1 cellular context compared by ENCODE assay signal in the genomic region with DNA sequence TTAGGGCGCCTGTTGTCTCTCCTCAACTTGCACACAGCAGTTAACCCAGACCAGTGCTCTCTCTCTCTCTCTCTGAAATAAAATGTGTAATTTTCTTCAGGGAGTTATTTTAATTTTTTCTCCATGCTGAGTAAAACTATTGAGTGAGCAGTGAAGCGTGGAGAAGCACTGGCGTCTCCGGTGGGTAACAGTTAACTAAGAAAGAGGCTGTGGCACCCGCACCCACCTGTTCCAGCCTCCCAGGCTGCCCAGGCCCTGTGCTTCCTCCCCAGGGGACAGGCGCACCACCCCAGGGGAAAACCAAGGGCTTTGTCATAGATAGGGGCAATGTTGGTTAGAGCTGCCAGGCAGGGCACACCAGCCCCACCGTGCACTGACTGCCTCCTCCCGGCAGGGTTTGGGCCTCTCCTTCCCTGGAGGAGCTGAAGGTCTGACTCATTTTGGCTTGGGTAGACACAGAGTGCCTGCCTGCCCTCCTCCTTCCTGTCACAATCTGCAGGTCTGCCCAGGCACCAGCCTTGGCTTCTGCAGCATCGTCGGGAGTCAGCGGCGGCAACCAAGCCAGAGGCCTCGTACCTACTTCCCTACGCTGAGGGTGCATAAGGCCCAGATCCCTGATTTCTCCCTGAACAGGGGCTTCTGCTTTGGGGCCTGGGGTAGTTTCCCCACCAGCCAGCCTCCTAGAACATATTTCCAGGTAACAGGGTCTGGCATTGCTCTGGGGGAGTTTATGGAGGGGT.
A peak's percentile ranks its signal among the peaks of the same experiment; 100 is the strongest.
TF ChIP-seq lines count a peak whose summit lies in the region.

No MANE protein-coding gene starts in this region.

TF ChIP-seq in GM12878, 131 proteins besides CTCF, POLR2A, EP300 and RAD21:
- TF ChIP-seq SP1 (IDR thresholded peaks at IDR 0.05; ENCODE audit: low read depth, low read length) (no peak), MEF2B (IDR thresholded peaks at IDR 0.05; ENCODE audit: partially characterized antibody, poor library complexity, severe bottlenecking) (peak; percentile 58)
